In the genomic region with DNA sequence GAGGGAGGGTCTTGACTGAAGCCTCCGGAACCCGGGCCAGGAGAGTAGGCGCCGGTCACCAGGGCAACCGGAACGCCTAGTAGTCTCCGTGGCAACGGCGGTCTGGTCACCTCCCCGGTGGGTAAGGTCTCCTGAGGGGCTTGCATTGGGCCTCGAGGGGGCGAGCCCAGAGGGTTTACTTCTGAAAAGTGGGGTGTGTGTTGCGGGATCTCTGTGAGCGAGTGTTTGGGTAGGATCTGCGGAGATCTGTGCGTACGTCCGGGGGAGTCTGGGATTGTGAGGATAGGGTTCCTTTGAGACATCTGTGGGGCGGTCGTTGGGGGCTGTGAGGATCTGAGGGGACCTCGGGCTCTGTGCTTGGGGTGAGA, we compare ENCODE assay signal across 8 cellular contexts. TPM values are rescaled to one million over a fixed set of nuclear protein-coding genes. Genes with fewer than 3 reads are reported as not detected.
DNase-seq lines count a peak whose midpoint lies in the region; ATAC-seq and TF ChIP-seq lines count a peak whose summit lies in the region.

A gene with protein sequence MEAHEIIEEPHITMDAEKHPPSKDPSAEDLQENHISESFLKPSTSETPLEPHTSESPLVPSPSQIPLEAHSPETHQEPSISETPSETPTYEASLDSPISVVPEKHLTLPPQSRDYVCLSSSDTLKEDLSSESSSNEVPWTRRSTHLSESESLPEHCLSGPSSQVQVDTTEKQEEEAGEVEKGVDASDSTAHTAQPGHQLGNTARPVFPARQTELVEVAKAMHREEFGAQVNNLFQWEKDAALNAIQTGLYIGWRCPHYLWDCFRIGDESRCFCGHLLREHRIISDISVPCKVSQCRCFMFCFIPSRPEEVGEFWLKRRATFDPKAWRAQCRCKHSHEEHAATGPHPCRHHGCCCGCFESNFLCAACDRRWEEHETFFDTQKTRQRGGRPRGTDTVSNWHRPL (minus strand): TSS at position 17 of the 368 bp plus-strand sequence. CDS start 2,571 bp downstream, outside the sequence.

- H3K4me1 Mint-ChIP-seq in CD4-positive, CD25-positive, alpha-beta regulatory T cell, result peaks cover 5 to 36% (median 25%) of the 10 kb centered on the region in 4 donors
- H3K4me1 Mint-ChIP-seq in H9, result peaks cover 29 to 32% of the 10 kb centered on the region in 2 experiments
- H3K4me1 Mint-ChIP-seq in progenitor cell of endocrine pancreas (ENCODE audit: low read depth), result peaks cover 26% of the 10 kb centered on the region

- H3K14ac ChIP-seq in H9 (ENCODE audit: insufficient read depth, low read length), result peak within 1 kb of the TSS; percentile 67; the same call in 1 of the 2 replicates

- peak within 1 kb of the TSS; percentile 97 for H2AFZ ChIP-seq in H9 (ENCODE audit: low read length)

- H4K20me1 ChIP-seq in H9 (ENCODE audit: control insufficient read depth, insufficient read depth, insufficient read length), result no peaks in the 10 kb centered on the region

- no peak within 1 kb of the TSS for H2BK120ac ChIP-seq in H9 (ENCODE audit: low read depth, low read length, poor library complexity, severe bottlenecking)

- H2AK5ac ChIP-seq in H9 (ENCODE audit: insufficient read length, low read length), result no peak within 1 kb of the TSS

- no peak for DNase-seq in CD4-positive, CD25-positive, alpha-beta regulatory T cell
- DNase-seq in H9, result peak; percentile 86
- DNase-seq in fibroblast of villous mesenchyme (ENCODE audit: low read depth), result no peak
- DNase-seq in progenitor cell of endocrine pancreas (ENCODE audit: low spot score, unreplicated experiment), result peak; percentile 34
- DNase-seq in NK-92 treated with Interleukin-12 subunit alpha and Interleukin-12 subunit beta, amount 100 ng/mL, for 24 hours (lab: John Stamatoyannopoulos, UW), result no peak
- DNase-seq in NAMALWA (ENCODE audit: low spot score), result no peak

- peak within 1 kb of the TSS; percentile 48 to 98 (median 94) for H3K27ac Mint-ChIP-seq in CD4-positive, CD25-positive, alpha-beta regulatory T cell
- peak within 1 kb of the TSS; percentile 65 to 95 (median 94); a peak in 6 of 7 replicates for H3K27ac Mint-ChIP-seq in H9
- peak within 1 kb of the TSS; percentile 97 for H3K27ac Mint-ChIP-seq in progenitor cell of endocrine pancreas

- H3K4ac ChIP-seq in H9 (ENCODE audit: low read depth, low read length), result no peak within 1 kb of the TSS

- peak in 1 of 2 donors; percentile 1 for ATAC-seq in CD4-positive, CD25-positive, alpha-beta regulatory T cell (ENCODE audit: low read depth in 2 of 2)
- no peak for ATAC-seq in GM21786 (IDR thresholded peaks at IDR 0.05; ENCODE audit: unreplicated experiment)

- H2BK15ac ChIP-seq in H9 (ENCODE audit: low read depth, low read length), result no peak within 1 kb of the TSS

- H4K5ac ChIP-seq in H9 (ENCODE audit: insufficient read length, low read depth, low read length), result no peak within 1 kb of the TSS

- no peak within 1 kb of the TSS for H4K91ac ChIP-seq in H9 (ENCODE audit: insufficient read length, low read depth, low read length)

- TF ChIP-seq CTCF in H9 (conservative IDR thresholded peaks at IDR 0.05) (no peak), WI38 (IDR thresholded peaks at IDR 0.05; ENCODE audit: low read depth, low read length) (no peak), fibroblast of villous mesenchyme (IDR thresholded peaks at IDR 0.05; ENCODE audit: insufficient read depth, low read depth, low read length) (no peak), progenitor cell of endocrine pancreas (IDR thresholded peaks at IDR 0.05; ENCODE audit: unreplicated experiment) (no peak)

- no peaks in the 10 kb centered on the region for H3K79me1 ChIP-seq in H9 (ENCODE audit: insufficient read depth, low read depth, low read length, poor library complexity, severe bottlenecking)

- no peaks in the 10 kb centered on the region for H3K36me3 ChIP-seq in CD4-positive, CD25-positive, alpha-beta regulatory T cell (ENCODE audit: control insufficient read depth, insufficient read depth, low read length)

- H3K9me3 Mint-ChIP-seq in CD4-positive, CD25-positive, alpha-beta regulatory T cell, result no peaks in the 10 kb centered on the region
- H3K9me3 Mint-ChIP-seq in H9, result no peaks in the 10 kb centered on the region; a peak in 1 of 5 replicates
- no peaks in the 10 kb centered on the region for H3K9me3 Mint-ChIP-seq in progenitor cell of endocrine pancreas (ENCODE audit: low read depth)

- H3K9me3 ChIP-seq in CD4-positive, CD25-positive, alpha-beta regulatory T cell (ENCODE audit: control insufficient read depth in 2 of 2, low read length in 2 of 2), result no peaks in the 10 kb centered on the region
- no peaks in the 10 kb centered on the region for H3K9me3 ChIP-seq in H9 (ENCODE audit: control insufficient read depth, low read depth, low read length)

- WGBS in H9 (ENCODE audit: extremely low coverage, insufficient read length, low lambda C conversion rate), result no CpG with 5 or more reads among the region's 21 CpGs

- H2BK12ac ChIP-seq in H9 (ENCODE audit: insufficient read length, low read depth, low read length), result no peak within 1 kb of the TSS

- no peaks in the 10 kb centered on the region for H3K79me2 ChIP-seq in H9 (ENCODE audit: insufficient read depth, low read length)

- H3K9ac ChIP-seq in H9 (ENCODE audit: extremely low read depth, insufficient read length, low read length), result peak within 1 kb of the TSS; percentile 66

- H4K8ac ChIP-seq in H9 (replicated peaks; ENCODE audit: insufficient read length, low read depth, low read length), result no peak within 1 kb of the TSS

- H3K23ac ChIP-seq in H9 (ENCODE audit: insufficient read length, low read depth, low read length), result no peak within 1 kb of the TSS

- peaks cover 12% of the 10 kb centered on the region for H3K23me2 ChIP-seq in H9 (ENCODE audit: insufficient read length, low read depth, low read length, poor library complexity, severe bottlenecking)

- no peaks in the 10 kb centered on the region for H3K36me3 Mint-ChIP-seq in CD4-positive, CD25-positive, alpha-beta regulatory T cell
- no peaks in the 10 kb centered on the region for H3K36me3 Mint-ChIP-seq in H9 (ENCODE audit: insufficient read depth in 1 of 3, low read depth in 3 of 3)
- no peaks in the 10 kb centered on the region for H3K36me3 Mint-ChIP-seq in progenitor cell of endocrine pancreas (ENCODE audit: insufficient read depth)

- H2BK20ac ChIP-seq in H9 (ENCODE audit: low read depth, low read length, poor library complexity, severe bottlenecking), result no peak within 1 kb of the TSS

- peak within 1 kb of the TSS; percentile 77 for H3K4me2 ChIP-seq in H9 (ENCODE audit: insufficient read depth, insufficient read length, low read length)

- H3K27me3 Mint-ChIP-seq in CD4-positive, CD25-positive, alpha-beta regulatory T cell, result no peaks in the 10 kb centered on the region
- peaks cover 2% of the 10 kb centered on the region for H3K27me3 Mint-ChIP-seq in H9 (ENCODE audit: low read depth)
- peaks cover 3% of the 10 kb centered on the region for H3K27me3 Mint-ChIP-seq in progenitor cell of endocrine pancreas

- H3K4me3 ChIP-seq in CD4-positive, CD25-positive, alpha-beta regulatory T cell (ENCODE audit: low read depth, low read length), result peak within 1 kb of the TSS; percentile 81
- H3K4me3 ChIP-seq in WI38 (ENCODE audit: low read depth, low read length) (peak within 1 kb of the TSS; percentile 67), fibroblast of villous mesenchyme (ENCODE audit: low read depth, low read length) (peak within 1 kb of the TSS; percentile 72)

- H2BK5ac ChIP-seq in H9 (ENCODE audit: insufficient read length, low read length), result no peak within 1 kb of the TSS

- peak within 1 kb of the TSS; percentile 77 for H3K18ac ChIP-seq in H9 (ENCODE audit: insufficient read length, low read depth, low read length)

- H3K27me3 ChIP-seq in CD4-positive, CD25-positive, alpha-beta regulatory T cell (ENCODE audit: control insufficient read depth, insufficient read depth, low read length), result no peaks in the 10 kb centered on the region
- H3K27me3 ChIP-seq in H9 (ENCODE audit: insufficient read depth, low read length), result no peaks in the 10 kb centered on the region

- no peak within 1 kb of the TSS for H3K56ac ChIP-seq in H9 (ENCODE audit: insufficient read length, low read depth, low read length)

- peaks cover 15% of the 10 kb centered on the region for H3K4me1 ChIP-seq in CD4-positive, CD25-positive, alpha-beta regulatory T cell (ENCODE audit: control insufficient read depth, insufficient read depth, low read length, poor library complexity, severe bottlenecking)
- H3K4me1 ChIP-seq in H9 (ENCODE audit: insufficient read depth, low read length), result peaks cover 6% of the 10 kb centered on the region; the same call in 1 of the 2 replicates

- peak within 1 kb of the TSS; percentile 59 for H3K27ac ChIP-seq in CD4-positive, CD25-positive, alpha-beta regulatory T cell (ENCODE audit: insufficient read depth, low read length, poor library complexity, severe bottlenecking)
- H3K27ac ChIP-seq in H9 (ENCODE audit: insufficient read length, low read depth, low read length), result no peak within 1 kb of the TSS

- no peak within 1 kb of the TSS for H3T11ph ChIP-seq in H9 (ENCODE audit: low read length)

- H3K4me3 Mint-ChIP-seq in CD4-positive, CD25-positive, alpha-beta regulatory T cell, result peak within 1 kb of the TSS; percentile 95 to 100 (median 96)
- H3K4me3 Mint-ChIP-seq in H9, result peak within 1 kb of the TSS; percentile 77 to 87
- peak within 1 kb of the TSS; percentile 89 for H3K4me3 Mint-ChIP-seq in progenitor cell of endocrine pancreas (ENCODE audit: low read depth)

RNA-seq across cellular contexts. Expression of the gene that starts here (rescaled TPM):
- not detected for total RNA-seq in CD4-positive, CD25-positive, alpha-beta regulatory T cell
- polyA plus RNA-seq in CD4-positive, CD25-positive, alpha-beta regulatory T cell, result under 1 TPM in 1 of 4 donors, not detected in 3; 0.03 TPM
- total RNA-seq in H9 (2021) (not detected in 2 replicates), fibroblast of villous mesenchyme (not detected in 2 replicates), progenitor cell of endocrine pancreas (not detected in 2 replicates)

Comparison
In these comparisons a context has a peak if more than half of its experiments do, and no peak if none do; other contexts are left out.
1. Peak in DNase-seq, H3K9ac ChIP-seq and H3K4me2 ChIP-seq in H9; RNA of the gene not detected or under 1 TPM.
2. Peak in DNase-seq in progenitor cell of endocrine pancreas; RNA of the gene not detected or under 1 TPM.